Comparison of ENCODE assay signal across 8 cellular contexts in genomic region chr5:172007153-172007794, GRCh38. TPM values are rescaled to one million over a fixed set of nuclear protein-coding genes. Genes with fewer than 3 reads are reported as not detected.
DNase-seq lines count a peak whose midpoint lies in the region; TF ChIP-seq lines count a peak whose summit lies in the region.

No MANE protein-coding gene starts in this region.

- H3K36me3 ChIP-seq in BE2C (no peaks in the 10 kb centered on the region), ovary (no peaks in the 10 kb centered on the region)

- CTCF ChIA-PET in GM10248 (lab: Yijun Ruan, JAX) = interaction anchor here (0.7 to 4.9 kb wide), 17 partner anchors 8 to 589 kb away, joined by 3 to 42 read pairs (median 4); no protein-coding TSS in a partner anchor

- POLR2A ChIA-PET in GM10248 (lab: Yijun Ruan, JAX) = interaction anchor here (0.9 to 1.4 kb wide), 4 partner anchors 23 to 619 kb away, joined by 3 to 14 read pairs (median 4); partner anchors contain the start of gene NPM1

- TF ChIP-seq POLR2A in ovary (IDR thresholded peaks at IDR 0.05) = no peak

- intact Hi-C loops in ovary (cut with DNase I) = loop anchor here in 1 of 4 donors (10.0 kb wide), 1 partner anchor 52 kb away; no protein-coding TSS in a partner anchor

- 0 to 1% (median 1%) methylated on average over 24 of the region's 24 CpGs for WGBS in ovary, 3 donors

- H3K4me3 ChIP-seq in BE2C (ENCODE audit: low read depth, low read length) = peak overlapping the region; percentile 73
- H3K4me3 ChIP-seq in fibroblast of pulmonary artery (replicated peaks; ENCODE audit: low read depth, low read length) = peak overlapping the region; percentile 96
- peak overlapping the region; percentile 96 for H3K4me3 ChIP-seq in ovary

- no peak for DNase-seq in BE2C
- DNase-seq in HCEC 1CT = peak; percentile 20
- DNase-seq in fibroblast of pulmonary artery (ENCODE audit: low read depth) = peak; percentile 31
- no peak for DNase-seq in ovary
- DNase-seq in cerebellum (ENCODE audit: low spot score) = no peak
- DNase-seq in GOT3 (lab: John Stamatoyannopoulos, UW) = no peak
- DNase-seq in GM10248 (ENCODE audit: extremely low spot score) = no peak

- H3K9me3 ChIP-seq in BE2C = no peaks in the 10 kb centered on the region
- no peaks in the 10 kb centered on the region for H3K9me3 ChIP-seq in ovary

- H3K27me3 ChIP-seq in BE2C (no peaks in the 10 kb centered on the region), ovary (no peaks in the 10 kb centered on the region)

- TF ChIP-seq CTCF in BE2C (IDR thresholded peaks at IDR 0.05; ENCODE audit: low read depth, low read length) (no peak), VCaP (conservative IDR thresholded peaks at IDR 0.05) (no peak), fibroblast of pulmonary artery (IDR thresholded peaks at IDR 0.05; ENCODE audit: low read length, missing control alignments) (no peak), ovary (IDR thresholded peaks at IDR 0.05) (no peak), GM10248 (IDR thresholded peaks at IDR 0.05; ENCODE audit: control extremely low read depth, extremely low read depth, low read depth, missing control alignments) (no peak)

- H3K4me1 ChIP-seq in BE2C (peaks cover 9% of the 10 kb centered on the region), ovary (ENCODE audit: insufficient read depth) (peaks cover 5% of the 10 kb centered on the region)

- H3K27ac ChIP-seq in VCaP = peak overlapping the region; percentile 99
- peak overlapping the region; percentile 87 to 98 for H3K27ac ChIP-seq in ovary

- TF ChIP-seq EP300 in ovary (IDR thresholded peaks at IDR 0.05) = no peak

RNA-seq across cellular contexts. Expression of gene FBXW11, which starts 0.8 kb away (rescaled TPM):
- polyA plus RNA-seq in BE2C (2012; ENCODE audit: insufficient read depth, insufficient read length, low read depth) = 44.8 TPM
- 10 to 100 TPM; 49.8 to 73.4 (median 53.0) TPM for total RNA-seq in ovary
- polyA plus RNA-seq in ovary = 10 to 100 TPM; 20.5 to 70.0 TPM
- 91.2 TPM for total RNA-seq in cerebellum

Comparison
In these comparisons a context has a peak if more than half of its experiments do, and no peak if none do; other contexts are left out.
1. DNase-seq: peak in HCEC 1CT (single experiment) and fibroblast of pulmonary artery (single experiment); none in BE2C (single experiment), ovary (0 of 5), cerebellum (single experiment), GOT3 (single experiment) and GM10248 (single experiment).
2. Peak in every context shown above with its lines, with median percentiles within 50 percentile points of each other: H3K4me3 ChIP-seq.